ENCODE assay signal across 8 cellular contexts in genomic region chr16:57000271-57001025, GRCh38. TPM values are rescaled to one million over a fixed set of nuclear protein-coding genes. Genes with fewer than 3 reads are reported as not detected.
DNase-seq lines count a peak whose midpoint lies in the region; ATAC-seq and TF ChIP-seq lines count a peak whose summit lies in the region.

No MANE protein-coding gene starts in this region.

- no peak for TF ChIP-seq CTCF in CD14-positive monocyte (IDR thresholded peaks at IDR 0.05)
- TF ChIP-seq CTCF in RWPE1 (conservative IDR thresholded peaks at IDR 0.05; ENCODE audit: low read depth): no peak
- TF ChIP-seq CTCF in chondrocyte (IDR thresholded peaks at IDR 0.05): no peak
- no peak for TF ChIP-seq CTCF in natural killer cell (IDR thresholded peaks at IDR 0.05)

- POLR2A ChIA-PET in RWPE1 (lab: Yijun Ruan, JAX; ENCODE audit: low non-redundant PET): no interaction called here

- peaks cover 0 to 1% (median 0%) of the 10 kb centered on the region in 3 donors for H3K27me3 Mint-ChIP-seq in CD14-positive monocyte (ENCODE audit: low read depth in 3 of 3)
- no peaks in the 10 kb centered on the region for H3K27me3 Mint-ChIP-seq in chondrocyte (ENCODE audit: low read depth)
- H3K27me3 Mint-ChIP-seq in natural killer cell (ENCODE audit: low read depth in 2 of 2): no peaks in the 10 kb centered on the region

- H3K36me3 Mint-ChIP-seq in CD14-positive monocyte (peaks cover 56 to 72% of the 10 kb centered on the region in 2 donors), chondrocyte (ENCODE audit: low read depth) (no peaks in the 10 kb centered on the region), natural killer cell (no peaks in the 10 kb centered on the region)

- peak; percentile 45 for ATAC-seq in GM21737 (IDR thresholded peaks at IDR 0.05; ENCODE audit: unreplicated experiment)
- peak; percentile 49 to 85 (median 75) for ATAC-seq in natural killer cell
- ATAC-seq in GM18870 (IDR thresholded peaks at IDR 0.05; ENCODE audit: unreplicated experiment): no peak

- H3K27ac Mint-ChIP-seq in CD14-positive monocyte: peak overlapping the region; percentile 18 to 89 (median 74)
- peak overlapping the region; percentile 61 for H3K27ac Mint-ChIP-seq in chondrocyte (ENCODE audit: unreplicated experiment)
- H3K27ac Mint-ChIP-seq in natural killer cell: peak overlapping the region; percentile 92 to 95

- peak overlapping the region; percentile 51 for H3K27ac ChIP-seq in RWPE1

- CTCF ChIA-PET in RWPE1 (lab: Yijun Ruan, JAX): interaction anchor here (0.6 kb wide), 2 partner anchors 36 to 150 kb away, joined by 4 read pairs; no protein-coding TSS in a partner anchor

- no peak for DNase-seq in CD14-positive monocyte (ENCODE audit: low spot score)
- DNase-seq in RWPE1 (ENCODE audit: low spot score): peak; percentile 80
- no peak for DNase-seq in chondrocyte (ENCODE audit: low spot score)
- peak; percentile 40 for DNase-seq in natural killer cell
- DNase-seq in NCI-H748 treated with DMSO at 0.1 percent for 48 hours (lab: John Stamatoyannopoulos, UW): no peak
- DNase-seq in NCI-H446 (lab: John Stamatoyannopoulos, UW): no peak

- intact Hi-C loops in CD14-positive monocyte (cut with micrococcal nuclease): no loop called here
- intact Hi-C loops in natural killer cell (cut with micrococcal nuclease): loop anchor here (2.0 to 5.0 kb wide), 2 partner anchors 14 to 42 kb away; no protein-coding TSS in a partner anchor

- H3K9me3 Mint-ChIP-seq in CD14-positive monocyte (no peaks in the 10 kb centered on the region), chondrocyte (ENCODE audit: low read depth) (no peaks in the 10 kb centered on the region), natural killer cell (no peaks in the 10 kb centered on the region)

- no peak overlapping the region for H3K4me3 Mint-ChIP-seq in CD14-positive monocyte
- H3K4me3 Mint-ChIP-seq in chondrocyte (ENCODE audit: unreplicated experiment): no peak overlapping the region
- H3K4me3 Mint-ChIP-seq in natural killer cell: peak overlapping the region; percentile 52

- H3K4me1 Mint-ChIP-seq in CD14-positive monocyte (peaks cover 62% of the 10 kb centered on the region), chondrocyte (ENCODE audit: low read depth) (peaks cover 13% of the 10 kb centered on the region), natural killer cell (peaks cover 68 to 77% of the 10 kb centered on the region in 2 donors)

RNA-seq across cellular contexts. Expression of gene NLRC5, which starts 11.1 kb away (rescaled TPM):
- 10 to 100 TPM; 10.3 to 21.6 TPM for polyA plus RNA-seq in CD14-positive monocyte
- total RNA-seq in chondrocyte (6.3 to 10.7 TPM (median 6.6 TPM) in 3 replicates), natural killer cell (100 to 1,000 TPM; 320 to 563 (median 535) TPM)

RNA-seq across cellular contexts. Expression of gene CETP, which starts 38.7 kb away (rescaled TPM):
- 1 to 10 TPM; 1.3 to 2.1 TPM for polyA plus RNA-seq in CD14-positive monocyte
- not detected in 3 replicates for total RNA-seq in chondrocyte
- total RNA-seq in natural killer cell: under 1 TPM in 1 of 3 donors, not detected in 2; 0.14 TPM

Comparison
In these comparisons a context has a peak if more than half of its experiments do, and no peak if none do; other contexts are left out.
1. DNase-seq: peak in RWPE1 (single experiment) and natural killer cell (single experiment); none in CD14-positive monocyte (single experiment), chondrocyte (single experiment), NCI-H748 treated with DMSO at 0.1 percent for 48 hours (single experiment) and NCI-H446 (0 of 2).
2. RNA of gene NLRC5, which starts 11.1 kb away (total RNA-seq): 320 to 563 TPM in natural killer cell; 6.3 to 10.7 TPM in chondrocyte; every median in the first group is over 10 times any median in the second.
3. Peak in every context shown above with its lines, with median percentiles within 50 percentile points of each other: H3K27ac Mint-ChIP-seq.